27 cellular contexts compared by ENCODE assay signal in genomic region chr1:152761609-152762213, GRCh38. TPM values are rescaled to one million over a fixed set of nuclear protein-coding genes. Genes with fewer than 3 reads are reported as not detected.
"Had no signal": no experiment of that assay in that cellular context is flagged by ENCODE, and none has a peak within 500 bp of the region (broad histone marks: within the 10 kb centered on the region; RNA-seq: fewer than 3 reads in every experiment).

No MANE protein-coding gene starts in this region.

- DNase-seq: activated CD4-positive, alpha-beta T cell treated with anti-CD3 and anti-CD28 coated beads, Interleukin-2, amount 10 ng/mL, durations not matched to agents 7 days and 5 days; activated CD4-positive, CD25-positive, alpha-beta regulatory T cell treated with anti-CD3 and anti-CD28 coated beads, Interleukin-2, amount 50 U/mL, for 72 hours; activated CD8-positive, alpha-beta T cell treated with anti-CD3 and anti-CD28 coated beads, Interleukin-2, amount 10 ng/mL, durations not matched to agents 7 days and 5 days; activated gamma-delta T cell; body of pancreas; central memory CD4-positive, alpha-beta T cell; dermis blood vessel endothelial cell; effector CD8-positive, alpha-beta T cell; esophagus squamous epithelium; kidney glomerular epithelial cell; left lung; naive thymus-derived CD8-positive, alpha-beta T cell; stimulated activated CD4-positive, alpha-beta T cell treated with anti-CD3 and anti-CD28 coated beads, Interleukin-4, amount 100 ng/mL, for 24 hours; stimulated activated naive CD8-positive, alpha-beta T cell treated with anti-CD3 and anti-CD28 coated beads, Interleukin-15, Interleukin-2, amounts not matched to agents 100 U/mL and 50 U/mL, for 24 hours; T-helper 2 cell; thyroid gland had no signal

- H3K9ac ChIP-seq: neural progenitor cell had no signal

- H3K36me3 ChIP-seq: esophagus squamous epithelium, left lung, neural progenitor cell, thyroid gland had no signal

- H3K27ac ChIP-seq: body of pancreas, esophagus squamous epithelium, left lung, neural progenitor cell, thyroid gland, VCaP had no signal

- H3K27me3 ChIP-seq: body of pancreas, esophagus squamous epithelium, neural progenitor cell, thyroid gland had no signal

- H3K9me3 Mint-ChIP-seq: activated CD4-positive, alpha-beta T cell treated with anti-CD3 and anti-CD28 coated beads, Interleukin-2, amount 10 ng/mL, durations not matched to agents 7 days and 5 days; activated naive CD4-positive, alpha-beta T cell treated with anti-CD3 and anti-CD28 coated beads, Interleukin-2, amount 50 U/mL, for 24 hours; activated T-helper 1 cell treated with anti-CD3 and anti-CD28 coated beads, Interleukin-12 subunit alpha, Interleukin-12 subunit beta, Interleukin-2, Interleukin-4 antibody, amounts not matched to agents 30 ng/mL and 10 ng/mL and 1 ng/mL, durations not matched to agents 14 hours and 24 hours and 36 hours had no signal

- H3K4me2 ChIP-seq: neural progenitor cell had no signal

- ATAC-seq: activated CD8-positive, alpha-beta T cell treated with anti-CD3 and anti-CD28 coated beads, Interleukin-2, amount 10 ng/mL, durations not matched to agents 7 days and 5 days; body of pancreas; left lung; naive thymus-derived CD8-positive, alpha-beta T cell; stimulated activated naive CD8-positive, alpha-beta T cell treated with anti-CD3 and anti-CD28 coated beads, Interleukin-15, Interleukin-2, amounts not matched to agents 100 U/mL and 50 U/mL, for 24 hours had no signal

- H3K9me3 ChIP-seq: body of pancreas, esophagus squamous epithelium, left lung, thyroid gland had no signal

- H3K4me1 Mint-ChIP-seq: activated CD4-positive, alpha-beta T cell treated with anti-CD3 and anti-CD28 coated beads, Interleukin-2, amount 10 ng/mL, durations not matched to agents 7 days and 5 days; activated naive CD4-positive, alpha-beta T cell treated with anti-CD3 and anti-CD28 coated beads, Interleukin-2, amount 50 U/mL, for 24 hours; mesothelial cell of epicardium; neural progenitor cell had no signal

- H3K27me3 Mint-ChIP-seq: activated CD4-positive, alpha-beta T cell treated with anti-CD3 and anti-CD28 coated beads, Interleukin-2, amount 10 ng/mL, durations not matched to agents 7 days and 5 days; progenitor cell of endocrine pancreas had no signal

- H3K4me3 ChIP-seq: body of pancreas, esophagus squamous epithelium, left lung, lung, neural progenitor cell, thyroid gland had no signal

- H3K27ac Mint-ChIP-seq: activated CD4-positive, alpha-beta T cell treated with anti-CD3 and anti-CD28 coated beads, Interleukin-2, amount 10 ng/mL, durations not matched to agents 7 days and 5 days; activated CD8-positive, alpha-beta T cell treated with anti-CD3 and anti-CD28 coated beads, Interleukin-2, amount 10 ng/mL, durations not matched to agents 7 days and 5 days; activated T-helper 1 cell treated with anti-CD3 and anti-CD28 coated beads, Interleukin-12 subunit alpha, Interleukin-12 subunit beta, Interleukin-2, Interleukin-4 antibody, amounts not matched to agents 30 ng/mL and 10 ng/mL and 1 ng/mL, durations not matched to agents 14 hours and 24 hours and 36 hours; mesothelial cell of epicardium; neural progenitor cell; progenitor cell of endocrine pancreas had no signal

- H2AFZ ChIP-seq: neural progenitor cell had no signal

- H3K4me1 ChIP-seq: body of pancreas, left lung, neural progenitor cell, thyroid gland had no signal

- H3K4me3 Mint-ChIP-seq: activated CD4-positive, alpha-beta T cell treated with anti-CD3 and anti-CD28 coated beads, Interleukin-2, amount 10 ng/mL, durations not matched to agents 7 days and 5 days; activated CD8-positive, alpha-beta T cell treated with anti-CD3 and anti-CD28 coated beads, Interleukin-2, amount 10 ng/mL, durations not matched to agents 7 days and 5 days; activated naive CD4-positive, alpha-beta T cell treated with anti-CD3 and anti-CD28 coated beads, Interleukin-2, amount 50 U/mL, for 24 hours; activated T-helper 1 cell treated with anti-CD3 and anti-CD28 coated beads, Interleukin-12 subunit alpha, Interleukin-12 subunit beta, Interleukin-2, Interleukin-4 antibody, amounts not matched to agents 30 ng/mL and 10 ng/mL and 1 ng/mL, durations not matched to agents 14 hours and 24 hours and 36 hours; mesothelial cell of epicardium; naive thymus-derived CD8-positive, alpha-beta T cell; neural progenitor cell had no signal

- H3K36me3 Mint-ChIP-seq: activated naive CD4-positive, alpha-beta T cell treated with anti-CD3 and anti-CD28 coated beads, Interleukin-2, amount 50 U/mL, for 24 hours; mesothelial cell of epicardium; naive thymus-derived CD8-positive, alpha-beta T cell; neural progenitor cell had no signal

RNA-seq across cellular contexts. Expression of gene KPRP, which starts 3.9 kb away (rescaled TPM):
- total RNA-seq: activated CD4-positive, alpha-beta T cell treated with anti-CD3 and anti-CD28 coated beads, Interleukin-2, amount 10 ng/mL, durations not matched to agents 7 days and 5 days; activated CD8-positive, alpha-beta T cell treated with anti-CD3 and anti-CD28 coated beads, Interleukin-2, amount 10 ng/mL, durations not matched to agents 7 days and 5 days; activated T-helper 1 cell treated with anti-CD3 and anti-CD28 coated beads, Interleukin-12 subunit alpha, Interleukin-12 subunit beta, Interleukin-2, Interleukin-4 antibody, amounts not matched to agents 30 ng/mL and 10 ng/mL and 1 ng/mL, durations not matched to agents 14 hours and 24 hours and 36 hours; body of pancreas; dermis blood vessel endothelial cell; fibroblast of villous mesenchyme; left lung; lung; mesothelial cell of epicardium; naive thymus-derived CD8-positive, alpha-beta T cell; osteocyte; progenitor cell of endocrine pancreas; subcutaneous adipose tissue; thyroid gland; urinary bladder had no signal
- polyA plus RNA-seq: lung; naive thymus-derived CD8-positive, alpha-beta T cell; urinary bladder had no signal

RNA-seq across cellular contexts. Expression of gene LCE1F, which starts 13.2 kb away (rescaled TPM):
- total RNA-seq: activated CD4-positive, alpha-beta T cell treated with anti-CD3 and anti-CD28 coated beads, Interleukin-2, amount 10 ng/mL, durations not matched to agents 7 days and 5 days; activated CD8-positive, alpha-beta T cell treated with anti-CD3 and anti-CD28 coated beads, Interleukin-2, amount 10 ng/mL, durations not matched to agents 7 days and 5 days; activated T-helper 1 cell treated with anti-CD3 and anti-CD28 coated beads, Interleukin-12 subunit alpha, Interleukin-12 subunit beta, Interleukin-2, Interleukin-4 antibody, amounts not matched to agents 30 ng/mL and 10 ng/mL and 1 ng/mL, durations not matched to agents 14 hours and 24 hours and 36 hours; body of pancreas; dermis blood vessel endothelial cell; esophagus squamous epithelium; fibroblast of villous mesenchyme; left lung; lung; mesothelial cell of epicardium; naive thymus-derived CD8-positive, alpha-beta T cell; osteocyte; progenitor cell of endocrine pancreas; subcutaneous adipose tissue; thyroid gland; urinary bladder had no signal
- polyA plus RNA-seq: lung; naive thymus-derived CD8-positive, alpha-beta T cell; urinary bladder had no signal

RNA-seq across cellular contexts. Expression of gene LCE1E, which starts 24.3 kb away (rescaled TPM):
- total RNA-seq: activated CD4-positive, alpha-beta T cell treated with anti-CD3 and anti-CD28 coated beads, Interleukin-2, amount 10 ng/mL, durations not matched to agents 7 days and 5 days; activated CD8-positive, alpha-beta T cell treated with anti-CD3 and anti-CD28 coated beads, Interleukin-2, amount 10 ng/mL, durations not matched to agents 7 days and 5 days; activated T-helper 1 cell treated with anti-CD3 and anti-CD28 coated beads, Interleukin-12 subunit alpha, Interleukin-12 subunit beta, Interleukin-2, Interleukin-4 antibody, amounts not matched to agents 30 ng/mL and 10 ng/mL and 1 ng/mL, durations not matched to agents 14 hours and 24 hours and 36 hours; body of pancreas; dermis blood vessel endothelial cell; esophagus squamous epithelium; fibroblast of villous mesenchyme; left lung; lung; mesothelial cell of epicardium; naive thymus-derived CD8-positive, alpha-beta T cell; osteocyte; progenitor cell of endocrine pancreas; subcutaneous adipose tissue; thyroid gland; urinary bladder had no signal
- polyA plus RNA-seq: lung; naive thymus-derived CD8-positive, alpha-beta T cell had no signal

RNA-seq across cellular contexts. Expression of gene LCE1D, which starts 34.8 kb away (rescaled TPM):
- total RNA-seq: activated CD4-positive, alpha-beta T cell treated with anti-CD3 and anti-CD28 coated beads, Interleukin-2, amount 10 ng/mL, durations not matched to agents 7 days and 5 days; activated CD8-positive, alpha-beta T cell treated with anti-CD3 and anti-CD28 coated beads, Interleukin-2, amount 10 ng/mL, durations not matched to agents 7 days and 5 days; activated T-helper 1 cell treated with anti-CD3 and anti-CD28 coated beads, Interleukin-12 subunit alpha, Interleukin-12 subunit beta, Interleukin-2, Interleukin-4 antibody, amounts not matched to agents 30 ng/mL and 10 ng/mL and 1 ng/mL, durations not matched to agents 14 hours and 24 hours and 36 hours; body of pancreas; dermis blood vessel endothelial cell; esophagus squamous epithelium; fibroblast of villous mesenchyme; left lung; lung; mesothelial cell of epicardium; naive thymus-derived CD8-positive, alpha-beta T cell; osteocyte; progenitor cell of endocrine pancreas; subcutaneous adipose tissue; thyroid gland; urinary bladder had no signal
- polyA plus RNA-seq: lung; naive thymus-derived CD8-positive, alpha-beta T cell; urinary bladder had no signal

RNA-seq across cellular contexts. Expression of gene LCE1C, which starts 44.7 kb away (rescaled TPM):
- total RNA-seq: activated CD4-positive, alpha-beta T cell treated with anti-CD3 and anti-CD28 coated beads, Interleukin-2, amount 10 ng/mL, durations not matched to agents 7 days and 5 days; activated CD8-positive, alpha-beta T cell treated with anti-CD3 and anti-CD28 coated beads, Interleukin-2, amount 10 ng/mL, durations not matched to agents 7 days and 5 days; activated T-helper 1 cell treated with anti-CD3 and anti-CD28 coated beads, Interleukin-12 subunit alpha, Interleukin-12 subunit beta, Interleukin-2, Interleukin-4 antibody, amounts not matched to agents 30 ng/mL and 10 ng/mL and 1 ng/mL, durations not matched to agents 14 hours and 24 hours and 36 hours; body of pancreas; dermis blood vessel endothelial cell; fibroblast of villous mesenchyme; left lung; lung; mesothelial cell of epicardium; naive thymus-derived CD8-positive, alpha-beta T cell; osteocyte; progenitor cell of endocrine pancreas; subcutaneous adipose tissue; thyroid gland; urinary bladder had no signal
- polyA plus RNA-seq: lung; naive thymus-derived CD8-positive, alpha-beta T cell; urinary bladder had no signal
